ENCODE assay signal across 24 cellular contexts in the genomic region with DNA sequence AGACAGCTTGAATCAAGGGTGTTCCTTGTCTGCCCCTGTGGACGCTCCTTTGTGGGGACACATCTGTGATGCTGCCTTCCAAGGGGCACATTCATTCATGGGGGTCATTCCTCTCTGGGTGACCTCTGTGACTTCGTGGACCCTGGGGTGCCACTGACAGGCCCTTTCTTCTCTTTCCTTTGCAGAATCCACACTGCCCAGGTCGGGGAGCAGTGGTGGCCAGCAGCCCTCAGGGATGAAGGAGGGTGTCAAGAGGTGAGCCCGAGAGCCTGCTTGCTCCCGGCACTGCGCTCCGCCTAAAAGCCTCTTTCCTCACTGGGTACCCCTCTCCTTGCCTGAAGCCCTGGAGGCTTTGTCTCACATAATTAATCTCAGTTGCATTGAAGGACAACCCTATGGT.
"Had no signal": no experiment of that assay in that cellular context is flagged by ENCODE, and none has a peak within 500 bp of the region (broad histone marks: within the 10 kb centered on the region; RNA-seq: fewer than 3 reads in every experiment).

No MANE protein-coding gene starts in this region.

- H3K9me3 Mint-ChIP-seq: memory B cell; stimulated activated naive CD8-positive, alpha-beta T cell treated with anti-CD3 and anti-CD28 coated beads, Interleukin-15, amount 100 ng/mL, for 72 hours had no signal

- H3K27me3 Mint-ChIP-seq: memory B cell; naive thymus-derived CD8-positive, alpha-beta T cell; stimulated activated naive CD8-positive, alpha-beta T cell treated with anti-CD3 and anti-CD28 coated beads, Interleukin-15, amount 100 ng/mL, for 72 hours had no signal

- H3K4me3 ChIP-seq: gastrocnemius medialis, lung, psoas muscle, skin epidermis, spleen, suprapubic skin, transverse colon, upper lobe of right lung, uterus had no signal

- H3K36me3 ChIP-seq: gastrocnemius medialis, transverse colon, upper lobe of right lung, uterus had no signal

- DNase-seq: effector CD8-positive, alpha-beta T cell; endodermal cell; foreskin fibroblast; gastrocnemius medialis; head of caudate nucleus; kidney; midbrain; nephron progenitor cell; nucleus accumbens; psoas muscle; spleen; stimulated activated naive CD4-positive, alpha-beta T cell; stimulated activated naive CD8-positive, alpha-beta T cell treated with anti-CD3 and anti-CD28 coated beads, Interleukin-15, amount 100 ng/mL, for 72 hours; transverse colon; upper lobe of right lung; uterus had no signal

- H3K4me3 Mint-ChIP-seq: endodermal cell; memory B cell; nephron progenitor cell; stimulated activated naive CD8-positive, alpha-beta T cell treated with anti-CD3 and anti-CD28 coated beads, Interleukin-15, amount 100 ng/mL, for 72 hours had no signal

- H3K27me3 ChIP-seq: gastrocnemius medialis, spleen, suprapubic skin, transverse colon, upper lobe of right lung, uterus had no signal

- H3K27ac Mint-ChIP-seq: memory B cell, nephron progenitor cell had no signal

- FAIRE-seq: colon, kidney had no signal

- ATAC-seq: esophagus mucosa, gastrocnemius medialis, psoas muscle, right cardiac atrium had no signal
